8 cellular contexts compared by ENCODE assay signal in the genomic region with DNA sequence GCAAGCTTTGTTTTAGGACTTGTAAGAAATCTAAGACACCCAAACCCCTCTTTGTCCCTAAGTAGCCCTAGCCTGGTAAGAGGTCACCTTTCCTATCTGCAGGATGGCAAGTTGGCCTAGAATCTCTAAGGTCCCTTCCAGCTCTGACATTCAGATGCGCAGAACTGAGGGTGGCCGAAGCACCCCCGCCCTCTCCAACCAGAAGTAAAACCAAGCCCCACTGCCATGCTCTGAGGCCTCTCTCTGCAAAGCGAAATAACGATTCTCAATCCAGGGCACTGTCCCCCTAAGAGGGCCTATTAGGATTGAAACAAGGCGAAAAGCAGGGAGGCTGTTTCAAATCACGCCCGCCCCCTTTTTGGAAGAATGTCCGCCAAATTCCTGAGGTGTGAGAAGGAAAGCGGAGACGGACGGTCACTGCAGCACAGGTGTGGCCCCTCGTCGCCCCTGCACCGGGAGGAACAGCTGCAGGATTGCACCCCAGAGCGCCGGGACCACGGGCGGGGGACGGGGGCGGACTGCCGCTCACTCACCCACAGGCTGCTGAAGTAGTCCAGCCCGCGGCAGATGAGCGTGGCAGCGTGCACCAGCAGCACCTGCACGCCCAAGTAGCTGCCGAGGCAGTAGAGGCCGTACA. TPM values are rescaled to one million over a fixed set of nuclear protein-coding genes. Genes with fewer than 3 reads are reported as not detected.
DNase-seq lines count a peak whose midpoint lies in the region; ATAC-seq and TF ChIP-seq lines count a peak whose summit lies in the region.

No MANE protein-coding gene starts in this region.

- no peak for TF ChIP-seq POLR2A in testis (IDR thresholded peaks at IDR 0.05)

- H3K9me3 ChIP-seq in left lung = no peaks in the 10 kb centered on the region
- H3K9me3 ChIP-seq in testis = no peaks in the 10 kb centered on the region

- 0 to 3% methylated on average over 8 to 24 of the region's 29 CpGs for WGBS in testis, 2 donors

- peak; percentile 1 for ATAC-seq in left lung

- H3K27me3 Mint-ChIP-seq in Calu3 (ENCODE audit: unreplicated experiment) = no peaks in the 10 kb centered on the region
- no peaks in the 10 kb centered on the region for H3K27me3 Mint-ChIP-seq in MCF 10A (ENCODE audit: insufficient read depth, unreplicated experiment)

- H3K4me1 Mint-ChIP-seq in Calu3 (ENCODE audit: low read depth, unreplicated experiment) (peaks cover 22% of the 10 kb centered on the region), MCF 10A (ENCODE audit: insufficient read depth, unreplicated experiment) (peaks cover 29% of the 10 kb centered on the region)

- H3K4me3 ChIP-seq in left lung (peak overlapping the region; percentile 90 to 91), testis (peak overlapping the region; percentile 74 to 93)

- DNase-seq in Calu3 = no peak
- DNase-seq in M059J (ENCODE audit: low read depth) = peak; percentile 33
- DNase-seq in MCF 10A (ENCODE audit: unreplicated experiment) = peak; percentile 31
- DNase-seq in left lung = peak in 1 of 2 donors; percentile 42
- DNase-seq in testis = peak; percentile 30
- DNase-seq in cerebellar cortex (ENCODE audit: low spot score) = no peak
- DNase-seq in HK-2 (ENCODE audit: unreplicated experiment) = no peak
- DNase-seq in COR-L47 (lab: John Stamatoyannopoulos, UW) = no peak

- H3K27ac Mint-ChIP-seq in Calu3 (ENCODE audit: unreplicated experiment) = peak overlapping the region; percentile 58
- peak overlapping the region; percentile 73 for H3K27ac Mint-ChIP-seq in MCF 10A (ENCODE audit: low read depth, unreplicated experiment)

- H3K4me1 ChIP-seq in left lung (peaks cover 10 to 54% of the 10 kb centered on the region in 2 donors), testis (peaks cover 26% of the 10 kb centered on the region)

- H3K27me3 ChIP-seq in left lung (no peaks in the 10 kb centered on the region), testis (no peaks in the 10 kb centered on the region)

- POLR2A ChIA-PET in MCF 10A (lab: Yijun Ruan, JAX) = interaction anchor here (0.8 to 4.1 kb wide), 28 partner anchors 8 to 217 kb away, joined by 3 to 71 read pairs (median 4); a partner anchor contains a TSS

- intact Hi-C loops in Calu3 (cut with micrococcal nuclease; ENCODE audit: unreplicated experiment) (loop anchor here (10.0 kb wide), 1 partner anchor 54 kb away; no protein-coding TSS in a partner anchor), MCF 10A (cut with micrococcal nuclease) (loop anchor here (2.0 to 10.0 kb wide), 3 partner anchors 20 to 116 kb away; a partner anchor contains a TSS), left lung (cut with DNase I) (no loop called here), testis (cut with DNase I; ENCODE audit: low total_unique reads) (no loop called here)

- H3K9me3 Mint-ChIP-seq in Calu3 (ENCODE audit: low read depth, unreplicated experiment) (no peaks in the 10 kb centered on the region), MCF 10A (ENCODE audit: unreplicated experiment) (no peaks in the 10 kb centered on the region)

- TF ChIP-seq CTCF in Calu3 (IDR thresholded peaks at IDR 0.05; ENCODE audit: unreplicated experiment) = no peak
- TF ChIP-seq CTCF in MCF 10A (IDR thresholded peaks at IDR 0.05; ENCODE audit: unreplicated experiment) = no peak
- TF ChIP-seq CTCF in left lung (IDR thresholded peaks at IDR 0.05) = no peak
- TF ChIP-seq CTCF in testis (IDR thresholded peaks at IDR 0.05) = no peak

- no peaks in the 10 kb centered on the region for H3K36me3 ChIP-seq in left lung
- H3K36me3 ChIP-seq in testis (ENCODE audit: low read depth, missing control alignments) = no peaks in the 10 kb centered on the region

- H3K4me3 Mint-ChIP-seq in Calu3 (ENCODE audit: low read depth, unreplicated experiment) = peak overlapping the region; percentile 85
- peak overlapping the region; percentile 86 for H3K4me3 Mint-ChIP-seq in MCF 10A (ENCODE audit: unreplicated experiment)

- H3K36me3 Mint-ChIP-seq in Calu3 (ENCODE audit: insufficient read depth, unreplicated experiment) = peaks cover 30% of the 10 kb centered on the region
- H3K36me3 Mint-ChIP-seq in MCF 10A (ENCODE audit: insufficient read depth, unreplicated experiment) = peaks cover 16% of the 10 kb centered on the region

- BruUV-seq in Calu3 (replicated peaks; lab: Mats Ljungman, UMichigan) (no TSS peak), MCF 10A (replicated peaks; lab: Mats Ljungman, UMichigan) (no TSS peak)

- H3K27ac ChIP-seq in left lung = peak overlapping the region; percentile 89 to 90
- peak overlapping the region; percentile 48 to 95 for H3K27ac ChIP-seq in testis

- CTCF ChIA-PET in Calu3 (lab: Charles Lee) = interaction anchor here (1.5 kb wide), 1 partner anchor 9 kb away, joined by 8 read pairs; no protein-coding TSS in a partner anchor
- CTCF ChIA-PET in MCF 10A (lab: Yijun Ruan, JAX) = interaction anchor here (0.6 to 2.1 kb wide), 7 partner anchors 9 to 1834 kb away, joined by 3 to 7 read pairs (median 3); no protein-coding TSS in a partner anchor

RNA-seq across cellular contexts. Expression of a gene that starts 0.8 kb away (rescaled TPM):
- total RNA-seq in Calu3 (2022) (52.2 and 54.0 TPM in 2 replicates), MCF 10A (2022) (35.0 and 43.8 TPM in 2 replicates), left lung (10 to 100 TPM; 61.0 to 88.1 TPM), testis (10 to 100 TPM; 63.6 to 67.6 TPM)
- 44.0 and 56.8 TPM in 2 replicates for total RNA-seq in M059J (2014; rRNA removed; shearing (Covaris generic))
- polyA plus RNA-seq in testis (ENCODE audit: insufficient read depth, low read depth, low replicate concordance) = 44.9 TPM

RNA-seq across cellular contexts. Expression of a gene that starts 48.1 kb away (rescaled TPM):
- total RNA-seq in Calu3 (2022) = not detected in 2 replicates
- 0.05 TPM in 2 replicates for total RNA-seq in M059J (2014; rRNA removed; shearing (Covaris generic))
- total RNA-seq in MCF 10A (2022) = not detected in 2 replicates
- under 1 TPM in 1 of 2 donors, not detected in 1; 0.47 TPM for total RNA-seq in left lung
- 1 to 10 TPM; 5.3 to 9.3 TPM for total RNA-seq in testis
- polyA plus RNA-seq in testis (ENCODE audit: insufficient read depth, low read depth, low replicate concordance) = 6.0 TPM

Comparison
In these comparisons a context has a peak if more than half of its experiments do, and no peak if none do; other contexts are left out.
1. DNase-seq: peak in M059J (single experiment), MCF 10A (single experiment) and testis (single experiment); none in Calu3 (single experiment), cerebellar cortex (single experiment), HK-2 (single experiment) and COR-L47 (single experiment).
2. intact Hi-C loops: an anchor here in Calu3 (10.0 kb wide) and MCF 10A (2.0 to 10.0 kb wide); none called in left lung and testis.